Comparison of ENCODE assay signal across 7 cellular contexts in genomic region chr4:87009095-87009648, GRCh38.
DNase-seq lines count a peak whose midpoint lies in the region; ATAC-seq and TF ChIP-seq lines count a peak whose summit lies in the region.

No MANE protein-coding gene starts in this region.

- TF ChIP-seq POLR2A in gastroesophageal sphincter (IDR thresholded peaks at IDR 0.05): no peak

- H3K27ac Mint-ChIP-seq in stimulated activated naive B cell treated with anti-CD40 and anti-IgM and Interleukin-4, amounts not matched to agents 10 μg/mL and 1 μg/mL and 100 μg/mL, for 72 hours: peak overlapping the region; percentile 52

- no peaks in the 10 kb centered on the region for H3K27me3 Mint-ChIP-seq in stimulated activated naive B cell treated with anti-CD40 and anti-IgM and Interleukin-4, amounts not matched to agents 10 μg/mL and 1 μg/mL and 100 μg/mL, for 72 hours

- H3K27me3 ChIP-seq in HL-60 (ENCODE audit: insufficient read depth, poor library complexity, severe bottlenecking): no peaks in the 10 kb centered on the region
- H3K27me3 ChIP-seq in gastroesophageal sphincter: no peaks in the 10 kb centered on the region

- H3K27ac ChIP-seq in HL-60 (replicated peaks) (peak overlapping the region; percentile 98), gastroesophageal sphincter (peak overlapping the region in 3 of 4 donors; percentile 39 to 94 (median 58))

- DNase-seq in HL-60 (ENCODE audit: low read depth in 1 of 2, low spot score in 1 of 2) (peak in 1 of 2 experiments; percentile 82), SKM-1 treated with dmso at 0.1 percent for 144 hours (lab: John Stamatoyannopoulos, UW; ENCODE audit: unreplicated experiment) (peak; percentile 90), NCI-H226 (no peak), NCI-H187 (lab: John Stamatoyannopoulos, UW) (no peak)
- DNase-seq in stimulated activated naive B cell treated with anti-CD40 and anti-IgM and Interleukin-4, amounts not matched to agents 10 μg/mL and 1 μg/mL and 100 μg/mL, for 72 hours: no peak

- H3K4me3 ChIP-seq in HL-60 (replicated peaks; ENCODE audit: insufficient read depth, low read length) (peak overlapping the region; percentile 89), gastroesophageal sphincter (peak overlapping the region; percentile 15 to 78)

- H3K4me1 ChIP-seq in gastroesophageal sphincter: peaks cover 5 to 76% (median 23%) of the 10 kb centered on the region in 3 donors

- TF ChIP-seq CTCF in HL-60 (IDR thresholded peaks at IDR 0.05; ENCODE audit: insufficient read depth, low read length): no peak
- no peak for TF ChIP-seq CTCF in gastroesophageal sphincter (IDR thresholded peaks at IDR 0.05)

- no peaks in the 10 kb centered on the region for H3K36me3 ChIP-seq in gastroesophageal sphincter

- H3K4me1 Mint-ChIP-seq in stimulated activated naive B cell treated with anti-CD40 and anti-IgM and Interleukin-4, amounts not matched to agents 10 μg/mL and 1 μg/mL and 100 μg/mL, for 72 hours: peaks cover 38 to 76% of the 10 kb centered on the region in 2 donors

- no peaks in the 10 kb centered on the region for H3K9me3 ChIP-seq in gastroesophageal sphincter

- no peak for TF ChIP-seq EP300 in gastroesophageal sphincter (IDR thresholded peaks at IDR 0.05)

- H3K36me3 Mint-ChIP-seq in stimulated activated naive B cell treated with anti-CD40 and anti-IgM and Interleukin-4, amounts not matched to agents 10 μg/mL and 1 μg/mL and 100 μg/mL, for 72 hours: no peaks in the 10 kb centered on the region

- H3K4me3 Mint-ChIP-seq in stimulated activated naive B cell treated with anti-CD40 and anti-IgM and Interleukin-4, amounts not matched to agents 10 μg/mL and 1 μg/mL and 100 μg/mL, for 72 hours: peak overlapping the region; percentile 63 to 67

- WGBS in gastroesophageal sphincter (ENCODE audit: low coverage in 1 of 2), 2 donors: 50 to 100% methylated on average over 1 to 2 of the region's 2 CpGs

- H3K9me3 Mint-ChIP-seq in stimulated activated naive B cell treated with anti-CD40 and anti-IgM and Interleukin-4, amounts not matched to agents 10 μg/mL and 1 μg/mL and 100 μg/mL, for 72 hours: no peaks in the 10 kb centered on the region

- no peak for ATAC-seq in gastroesophageal sphincter
- ATAC-seq in stimulated activated naive B cell treated with anti-CD40 and anti-IgM and Interleukin-4, amounts not matched to agents 10 μg/mL and 1 μg/mL and 100 μg/mL, for 72 hours (replicated peaks): no peak
- no peak for ATAC-seq in HG03460 (IDR thresholded peaks at IDR 0.05; ENCODE audit: unreplicated experiment)
